In genomic region chr1:156642265-156643185, GRCh38 we compare ENCODE assay signal across 7 cellular contexts. TPM values are rescaled to one million over a fixed set of nuclear protein-coding genes. Genes with fewer than 3 reads are reported as not detected.
DNase-seq lines count a peak whose midpoint lies in the region; ATAC-seq and TF ChIP-seq lines count a peak whose summit lies in the region.
"Had no signal": no experiment of that assay in that cellular context is flagged by ENCODE, and none has a peak within 500 bp of the region (broad histone marks: within the 10 kb centered on the region; RNA-seq: fewer than 3 reads in every experiment).

No MANE protein-coding gene starts in this region.

- DNase-seq in activated T-cell treated with anti-CD3 and anti-CD28 coated beads, Interleukin-2, amount 50 U/mL, for 72 hours: no peak
- no peak for DNase-seq in activated T-cell treated with anti-CD3 and anti-CD28 coated beads, Interleukin-2, amount 50 U/mL, for 48 hours
- DNase-seq in upper lobe of left lung (peak in 1 of 2 donors; percentile 78), iPS-NIHi11 (ENCODE audit: low spot score) (no peak)

- TF ChIP-seq POLR2A in upper lobe of left lung (IDR thresholded peaks at IDR 0.05): no peak

- TF ChIP-seq EP300 in upper lobe of left lung (IDR thresholded peaks at IDR 0.05): no peak

- no peak for ATAC-seq in activated T-cell treated with anti-CD3 and anti-CD28 coated beads, Interleukin-2, amount 50 U/mL, for 72 hours (replicated peaks in 1 of 2)
- peak in 1 of 2 donors; percentile 20 for ATAC-seq in upper lobe of left lung (ENCODE audit: low FRiP score in 2 of 2)
- ATAC-seq in activated CD4-positive, CD25-positive, alpha-beta regulatory T cell treated with anti-CD3 and anti-CD28 coated beads, Interleukin-2, amount 50 U/mL, for 24 hours: no peak

- H3K27ac ChIP-seq in layer of hippocampus (ENCODE audit: low read depth, low read length) (peak overlapping the region; percentile 84), upper lobe of left lung (no peak overlapping the region)

- H3K4me1 ChIP-seq in upper lobe of left lung: peaks cover 9 to 14% (median 11%) of the 10 kb centered on the region in 4 donors

- peak overlapping the region; percentile 77 to 79 for H3K4me3 Mint-ChIP-seq in activated T-cell treated with anti-CD3 and anti-CD28 coated beads, Interleukin-2, amount 50 U/mL, for 72 hours

- H3K9me3 ChIP-seq in upper lobe of left lung: no peaks in the 10 kb centered on the region

- H3K27me3 ChIP-seq in layer of hippocampus (ENCODE audit: control insufficient read depth, insufficient read depth, low read length): no peaks in the 10 kb centered on the region
- peaks cover 3 to 41% (median 26%) of the 10 kb centered on the region in 4 donors for H3K27me3 ChIP-seq in upper lobe of left lung

- no peaks in the 10 kb centered on the region for H3K36me3 Mint-ChIP-seq in activated T-cell treated with anti-CD3 and anti-CD28 coated beads, Interleukin-2, amount 50 U/mL, for 72 hours (ENCODE audit: insufficient read depth in 2 of 2)

- no peaks in the 10 kb centered on the region for H3K36me3 ChIP-seq in upper lobe of left lung

- H3K27me3 Mint-ChIP-seq in activated T-cell treated with anti-CD3 and anti-CD28 coated beads, Interleukin-2, amount 50 U/mL, for 72 hours (ENCODE audit: low read depth): peaks cover 88% of the 10 kb centered on the region

- WGBS in upper lobe of left lung, 2 donors: 29 to 42% methylated on average over 6 to 29 of the region's 41 CpGs

- TF ChIP-seq CTCF in upper lobe of left lung (IDR thresholded peaks at IDR 0.05): no peak

- peaks cover 30% of the 10 kb centered on the region for H3K4me1 Mint-ChIP-seq in activated T-cell treated with anti-CD3 and anti-CD28 coated beads, Interleukin-2, amount 50 U/mL, for 72 hours (ENCODE audit: low read depth)

- no peaks in the 10 kb centered on the region for H3K9me3 Mint-ChIP-seq in activated T-cell treated with anti-CD3 and anti-CD28 coated beads, Interleukin-2, amount 50 U/mL, for 72 hours

- no peak overlapping the region for H3K27ac Mint-ChIP-seq in activated T-cell treated with anti-CD3 and anti-CD28 coated beads, Interleukin-2, amount 50 U/mL, for 72 hours

- peak overlapping the region in 3 of 4 donors; percentile 15 to 36 (median 34) for H3K4me3 ChIP-seq in upper lobe of left lung

RNA-seq across cellular contexts. Expression of gene BCAN, which starts 0.6 kb away (rescaled TPM):
- total RNA-seq in activated T-cell treated with anti-CD3 and anti-CD28 coated beads, Interleukin-2, amount 50 U/mL, for 72 hours: under 1 TPM in 1 of 2 donors, not detected in 1; 0.10 TPM
- total RNA-seq in upper lobe of left lung: under 1 TPM in 2 of 6 donors, not detected in 4; 0.11 to 0.13 TPM
- total RNA-seq: LHCN-M2 had no signal

RNA-seq across cellular contexts. Expression of gene HAPLN2, which starts 23.3 kb away (rescaled TPM):
- total RNA-seq in activated T-cell treated with anti-CD3 and anti-CD28 coated beads, Interleukin-2, amount 50 U/mL, for 72 hours: under 1 TPM; 0.22 to 1.00 TPM
- 1 to 10 TPM in 1 of 6 donors, under 1 TPM in 2, not detected in 3; 0.14 to 5.0 (median 0.37) TPM for total RNA-seq in upper lobe of left lung
- total RNA-seq: LHCN-M2 had no signal

RNA-seq across cellular contexts. Expression of gene NES, which starts 34.7 kb away (rescaled TPM):
- under 1 TPM in 1 of 2 donors, not detected in 1; 0.05 TPM for total RNA-seq in activated T-cell treated with anti-CD3 and anti-CD28 coated beads, Interleukin-2, amount 50 U/mL, for 72 hours
- 10 to 100 TPM; 25.9 to 93.5 (median 34.3) TPM for total RNA-seq in upper lobe of left lung

RNA-seq across cellular contexts. Expression of gene GPATCH4, which starts 41.2 kb away (rescaled TPM):
- total RNA-seq in activated T-cell treated with anti-CD3 and anti-CD28 coated beads, Interleukin-2, amount 50 U/mL, for 72 hours: 10 to 100 TPM; 25.6 to 31.6 TPM
- total RNA-seq in upper lobe of left lung: 10 to 100 TPM in 5 of 6 donors, 1 to 10 TPM in 1; 5.7 to 26.2 (median 19.4) TPM

RNA-seq across cellular contexts. Expression of gene NAXE, which starts 50.9 kb away (rescaled TPM):
- 10 to 100 TPM; 48.3 to 57.3 TPM for total RNA-seq in activated T-cell treated with anti-CD3 and anti-CD28 coated beads, Interleukin-2, amount 50 U/mL, for 72 hours
- total RNA-seq in upper lobe of left lung: 10 to 100 TPM; 46.1 to 81.1 (median 60.0) TPM

Comparison
In these comparisons a context has a peak if more than half of its experiments do, and no peak if none do; other contexts are left out.
1. RNA of gene NES, which starts 34.7 kb away (total RNA-seq): 25.9 to 93.5 TPM in upper lobe of left lung; 0.05 TPM in activated T-cell treated with anti-CD3 and anti-CD28 coated beads, Interleukin-2, amount 50 U/mL, for 72 hours; every median in the first group is over 10 times any median in the second.